ENCODE assay signal across 10 cellular contexts in genomic region chr21:22288885-22289509, GRCh38.
"Had no signal": no experiment of that assay in that cellular context is flagged by ENCODE, and none has a peak within 500 bp of the region (broad histone marks: within the 10 kb centered on the region; RNA-seq: fewer than 3 reads in every experiment).

No MANE protein-coding gene starts in this region.

- H3K4me3 ChIP-seq: GM23248, HAP-1 had no signal

- H2AFZ ChIP-seq: GM23248 had no signal

- H3K4me2 ChIP-seq: KMS-11 had no signal

- ATAC-seq: HCT116 had no signal

- H3K9ac ChIP-seq: GM23248, KMS-11 had no signal

- H3K36me3 ChIP-seq: HAP-1 had no signal

- DNase-seq: GM23248, GOT3, H7, HFFc6, Karpas-422, KBM-7 had no signal

- H3K27ac ChIP-seq: GM23248, HL-60, KMS-11 had no signal

- H3K9me3 ChIP-seq: HAP-1 had no signal

- H3K4me1 ChIP-seq: HAP-1 had no signal
